13 cellular contexts compared by ENCODE assay signal in genomic region chr22:34950480-34950879, GRCh38.
"Had no signal": no experiment of that assay in that cellular context is flagged by ENCODE, and none has a peak within 500 bp of the region (broad histone marks: within the 10 kb centered on the region; RNA-seq: fewer than 3 reads in every experiment).

No MANE protein-coding gene starts in this region.

- H3K36me3 ChIP-seq: brain microvascular endothelial cell, left ventricle myocardium inferior, pancreas, stomach, thoracic aorta had no signal

- H3K4me3 ChIP-seq: left ventricle myocardium inferior, pancreas, stomach, thoracic aorta had no signal

- DNase-seq: activated CD4-positive, alpha-beta memory T cell treated with anti-CD3 and anti-CD28 coated beads for 36 hours; activated CD4-positive, alpha-beta T cell treated with anti-CD3 and anti-CD28 coated beads for 1 hour; activated effector memory CD4-positive, alpha-beta T cell treated with anti-CD3 and anti-CD28 coated beads, Interleukin-2, amount 50 U/mL, for 16 hours; activated T-cell treated with anti-CD3 and anti-CD28 coated beads, Interleukin-2, amount 50 U/mL, for 4 hours; brain microvascular endothelial cell; cerebellar nuclear complex; left ventricle myocardium inferior; pancreas; retina; stimulated activated CD4-positive, alpha-beta T cell treated with anti-CD3 and anti-CD28 coated beads, Interleukin-4, amount 100 ng/mL, for 4 hours; stomach had no signal

- H3K27me3 ChIP-seq: brain microvascular endothelial cell, stomach had no signal

- H3K4me1 ChIP-seq: left ventricle myocardium inferior, pancreas, stomach had no signal

- ATAC-seq: activated naive CD4-positive, alpha-beta T cell treated with anti-CD3 and anti-CD28 coated beads, Interleukin-2, amount 50 U/mL, for 72 hours; activated T-cell treated with anti-CD3 and anti-CD28 coated beads, Interleukin-2, amount 50 U/mL, for 4 hours had no signal

- H3K27ac ChIP-seq: brain microvascular endothelial cell, left ventricle myocardium inferior, pancreas, stomach, thoracic aorta had no signal

- H3K9me3 ChIP-seq: left ventricle myocardium inferior, pancreas, stomach, thoracic aorta had no signal
